1 cellular context compared by ENCODE assay signal in the genomic region with DNA sequence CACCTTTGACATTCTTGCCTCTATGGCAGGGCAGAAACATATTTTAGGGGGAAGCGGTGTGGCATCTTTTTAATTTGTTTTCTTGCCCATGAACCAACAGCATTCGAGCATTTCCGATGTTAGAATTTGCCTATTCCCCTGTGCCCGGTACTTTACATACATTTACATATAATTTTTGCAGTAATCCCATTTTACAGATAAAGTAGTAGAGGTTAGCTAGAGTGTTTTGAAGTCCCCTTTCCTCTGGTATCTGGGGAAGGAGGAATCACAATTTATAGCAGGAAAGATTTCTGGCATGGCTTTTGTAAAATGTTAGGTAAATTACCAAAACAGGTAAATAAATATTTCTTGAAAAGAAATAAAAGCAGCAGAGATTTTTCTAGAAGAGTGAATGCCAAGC.
TF ChIP-seq lines count a peak whose summit lies in the region.

No MANE protein-coding gene starts in this region.

TF ChIP-seq in HCT116, 20 proteins besides CTCF, POLR2A, EP300 and RAD21 (continued from another document):
- TF ChIP-seq, protein P1, sequence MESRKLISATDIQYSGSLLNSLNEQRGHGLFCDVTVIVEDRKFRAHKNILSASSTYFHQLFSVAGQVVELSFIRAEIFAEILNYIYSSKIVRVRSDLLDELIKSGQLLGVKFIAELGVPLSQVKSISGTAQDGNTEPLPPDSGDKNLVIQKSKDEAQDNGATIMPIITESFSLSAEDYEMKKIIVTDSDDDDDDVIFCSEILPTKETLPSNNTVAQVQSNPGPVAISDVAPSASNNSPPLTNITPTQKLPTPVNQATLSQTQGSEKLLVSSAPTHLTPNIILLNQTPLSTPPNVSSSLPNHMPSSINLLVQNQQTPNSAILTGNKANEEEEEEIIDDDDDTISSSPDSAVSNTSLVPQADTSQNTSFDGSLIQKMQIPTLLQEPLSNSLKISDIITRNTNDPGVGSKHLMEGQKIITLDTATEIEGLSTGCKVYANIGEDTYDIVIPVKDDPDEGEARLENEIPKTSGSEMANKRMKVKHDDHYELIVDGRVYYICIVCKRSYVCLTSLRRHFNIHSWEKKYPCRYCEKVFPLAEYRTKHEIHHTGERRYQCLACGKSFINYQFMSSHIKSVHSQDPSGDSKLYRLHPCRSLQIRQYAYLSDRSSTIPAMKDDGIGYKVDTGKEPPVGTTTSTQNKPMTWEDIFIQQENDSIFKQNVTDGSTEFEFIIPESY (IDR thresholded peaks at IDR 0.05; ENCODE audit: extremely low read depth, insufficient replicate concordance, low read length), result no peak
- TF ChIP-seq SP1 (IDR thresholded peaks at IDR 0.05; ENCODE audit: low read depth) (no peak), SIN3A (IDR thresholded peaks at IDR 0.05; ENCODE audit: low read depth) (no peak), YY1 (IDR thresholded peaks at IDR 0.05; ENCODE audit: extremely low read depth, insufficient replicate concordance, low read depth, low read length) (no peak)
